In the genomic region with DNA sequence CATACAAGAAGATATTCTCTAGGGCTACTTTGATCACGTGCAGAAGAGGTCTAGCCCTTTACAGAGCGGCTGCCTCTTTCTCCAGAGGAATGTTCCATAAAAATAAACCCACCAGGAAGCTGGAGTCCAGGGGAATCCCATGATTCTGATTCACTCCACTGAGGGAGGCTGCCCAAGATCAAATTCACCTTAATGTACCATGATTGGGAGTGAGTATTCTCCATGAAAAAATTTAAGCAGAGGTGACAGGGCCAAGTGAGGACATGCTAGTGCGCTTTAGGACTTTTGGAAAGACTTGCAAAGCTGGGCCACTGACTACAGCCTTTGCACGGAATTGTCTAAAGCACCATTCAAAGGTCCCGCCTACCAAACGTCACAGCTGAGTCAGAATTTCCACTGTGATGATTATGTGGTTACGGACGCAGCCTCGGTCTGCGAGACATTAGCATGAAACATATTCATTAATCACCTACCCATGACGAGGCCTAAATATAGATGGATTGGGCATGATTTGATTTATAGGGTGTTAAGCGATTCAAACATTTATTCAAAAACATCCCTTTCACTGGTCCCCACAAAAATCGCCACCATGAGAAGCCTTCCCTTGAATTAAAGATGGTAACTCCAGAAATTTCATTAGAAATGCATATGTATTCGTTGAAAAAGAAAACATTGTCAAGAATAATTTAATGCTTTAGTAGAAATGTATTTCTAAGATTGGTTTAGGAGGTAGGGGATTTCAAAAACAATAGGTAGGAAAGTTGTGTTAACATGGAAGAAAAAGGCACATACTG, we compare ENCODE assay signal across 1 cellular context.
TF ChIP-seq lines count a peak whose summit lies in the region.

No MANE protein-coding gene starts in this region.

TF ChIP-seq in GM12878, 131 proteins besides CTCF, POLR2A, EP300 and RAD21 (continued from another document):
- TF ChIP-seq, protein P1, sequence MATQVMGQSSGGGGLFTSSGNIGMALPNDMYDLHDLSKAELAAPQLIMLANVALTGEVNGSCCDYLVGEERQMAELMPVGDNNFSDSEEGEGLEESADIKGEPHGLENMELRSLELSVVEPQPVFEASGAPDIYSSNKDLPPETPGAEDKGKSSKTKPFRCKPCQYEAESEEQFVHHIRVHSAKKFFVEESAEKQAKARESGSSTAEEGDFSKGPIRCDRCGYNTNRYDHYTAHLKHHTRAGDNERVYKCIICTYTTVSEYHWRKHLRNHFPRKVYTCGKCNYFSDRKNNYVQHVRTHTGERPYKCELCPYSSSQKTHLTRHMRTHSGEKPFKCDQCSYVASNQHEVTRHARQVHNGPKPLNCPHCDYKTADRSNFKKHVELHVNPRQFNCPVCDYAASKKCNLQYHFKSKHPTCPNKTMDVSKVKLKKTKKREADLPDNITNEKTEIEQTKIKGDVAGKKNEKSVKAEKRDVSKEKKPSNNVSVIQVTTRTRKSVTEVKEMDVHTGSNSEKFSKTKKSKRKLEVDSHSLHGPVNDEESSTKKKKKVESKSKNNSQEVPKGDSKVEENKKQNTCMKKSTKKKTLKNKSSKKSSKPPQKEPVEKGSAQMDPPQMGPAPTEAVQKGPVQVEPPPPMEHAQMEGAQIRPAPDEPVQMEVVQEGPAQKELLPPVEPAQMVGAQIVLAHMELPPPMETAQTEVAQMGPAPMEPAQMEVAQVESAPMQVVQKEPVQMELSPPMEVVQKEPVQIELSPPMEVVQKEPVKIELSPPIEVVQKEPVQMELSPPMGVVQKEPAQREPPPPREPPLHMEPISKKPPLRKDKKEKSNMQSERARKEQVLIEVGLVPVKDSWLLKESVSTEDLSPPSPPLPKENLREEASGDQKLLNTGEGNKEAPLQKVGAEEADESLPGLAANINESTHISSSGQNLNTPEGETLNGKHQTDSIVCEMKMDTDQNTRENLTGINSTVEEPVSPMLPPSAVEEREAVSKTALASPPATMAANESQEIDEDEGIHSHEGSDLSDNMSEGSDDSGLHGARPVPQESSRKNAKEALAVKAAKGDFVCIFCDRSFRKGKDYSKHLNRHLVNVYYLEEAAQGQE (IDR thresholded peaks at IDR 0.05; ENCODE audit: low read depth, low read length): no peak
- TF ChIP-seq, protein P2, sequence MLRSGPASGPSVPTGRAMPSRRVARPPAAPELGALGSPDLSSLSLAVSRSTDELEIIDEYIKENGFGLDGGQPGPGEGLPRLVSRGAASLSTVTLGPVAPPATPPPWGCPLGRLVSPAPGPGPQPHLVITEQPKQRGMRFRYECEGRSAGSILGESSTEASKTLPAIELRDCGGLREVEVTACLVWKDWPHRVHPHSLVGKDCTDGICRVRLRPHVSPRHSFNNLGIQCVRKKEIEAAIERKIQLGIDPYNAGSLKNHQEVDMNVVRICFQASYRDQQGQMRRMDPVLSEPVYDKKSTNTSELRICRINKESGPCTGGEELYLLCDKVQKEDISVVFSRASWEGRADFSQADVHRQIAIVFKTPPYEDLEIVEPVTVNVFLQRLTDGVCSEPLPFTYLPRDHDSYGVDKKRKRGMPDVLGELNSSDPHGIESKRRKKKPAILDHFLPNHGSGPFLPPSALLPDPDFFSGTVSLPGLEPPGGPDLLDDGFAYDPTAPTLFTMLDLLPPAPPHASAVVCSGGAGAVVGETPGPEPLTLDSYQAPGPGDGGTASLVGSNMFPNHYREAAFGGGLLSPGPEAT (IDR thresholded peaks at IDR 0.05; ENCODE audit: low read depth): peak; percentile 15; the same call in 1 of the 2 replicates
- TF ChIP-seq POU2F2 (IDR thresholded peaks at IDR 0.05; ENCODE audit: borderline replicate concordance, low read depth, low read length): peak; percentile 79; the same call in 2 of the 3 replicates
- peak; percentile 69; the same call in 1 of the 2 replicates for TF ChIP-seq JUND (IDR thresholded peaks at IDR 0.05; ENCODE audit: low read depth, low read length)
- TF ChIP-seq STAT1 (conservative IDR thresholded peaks at IDR 0.05): no peak
- no peak for TF ChIP-seq SMC3 (IDR thresholded peaks at IDR 0.05; ENCODE audit: borderline replicate concordance, low read length)
- TF ChIP-seq BCL11A (IDR thresholded peaks at IDR 0.05; ENCODE audit: low read depth, low read length): peak; percentile 92
- peak in 1 of 2 experiments; percentile 18; a peak in 1 of 4 replicates for TF ChIP-seq IKZF2 (IDR thresholded peaks at IDR 0.05)
- peak; percentile 51 for TF ChIP-seq MEF2B (IDR thresholded peaks at IDR 0.05; ENCODE audit: partially characterized antibody, poor library complexity, severe bottlenecking)
- TF ChIP-seq RUNX3 (IDR thresholded peaks at IDR 0.05; ENCODE audit: low read length): peak; percentile 80
- TF ChIP-seq SRF (IDR thresholded peaks at IDR 0.05; ENCODE audit: low read depth in 2 of 2, low read length in 2 of 2): no peak
- peak; percentile 73 for TF ChIP-seq MTA2 (IDR thresholded peaks at IDR 0.05; ENCODE audit: low read depth)
- TF ChIP-seq BHLHE40 (IDR thresholded peaks at IDR 0.05; ENCODE audit: borderline replicate concordance in 1 of 2, low read depth in 2 of 2, low read length in 1 of 2): peak in 1 of 2 experiments; percentile 15; a peak in 1 of 4 replicates
- TF ChIP-seq RCOR1 (conservative IDR thresholded peaks at IDR 0.05; ENCODE audit: low read depth, low read length): no peak
- peak; percentile 62 for TF ChIP-seq DPF2 (IDR thresholded peaks at IDR 0.05)
- TF ChIP-seq PKNOX1 (IDR thresholded peaks at IDR 0.05): peak; percentile 49; the same call in 1 of the 2 replicates
- no peak for TF ChIP-seq HCFC1 (IDR thresholded peaks at IDR 0.05; ENCODE audit: low read length)
- TF ChIP-seq PAX5 (IDR thresholded peaks at IDR 0.05; ENCODE audit: borderline replicate concordance, low read depth, low read length): peak; percentile 95
- peak; percentile 21 for TF ChIP-seq SKIL (IDR thresholded peaks at IDR 0.05; ENCODE audit: low read depth, poor library complexity, severe bottlenecking)
- TF ChIP-seq PBX3 (IDR thresholded peaks at IDR 0.05; ENCODE audit: insufficient replicate concordance, low read depth, low read length): peak; percentile 42
- TF ChIP-seq JUNB (IDR thresholded peaks at IDR 0.05): peak; percentile 49
- TF ChIP-seq ATF7 (IDR thresholded peaks at IDR 0.05; ENCODE audit: low read depth): peak; percentile 77
- peak; percentile 8; the same call in 1 of the 2 replicates for TF ChIP-seq IKZF1 (conservative IDR thresholded peaks at IDR 0.05)
- TF ChIP-seq ZSCAN29 (IDR thresholded peaks at IDR 0.05): no peak
- no peak for TF ChIP-seq NRF1 (conservative IDR thresholded peaks at IDR 0.05; ENCODE audit: low read depth, low read length)
- TF ChIP-seq E2F8 (IDR thresholded peaks at IDR 0.05; ENCODE audit: low read depth, partially characterized antibody): no peak
- TF ChIP-seq, protein P3, sequence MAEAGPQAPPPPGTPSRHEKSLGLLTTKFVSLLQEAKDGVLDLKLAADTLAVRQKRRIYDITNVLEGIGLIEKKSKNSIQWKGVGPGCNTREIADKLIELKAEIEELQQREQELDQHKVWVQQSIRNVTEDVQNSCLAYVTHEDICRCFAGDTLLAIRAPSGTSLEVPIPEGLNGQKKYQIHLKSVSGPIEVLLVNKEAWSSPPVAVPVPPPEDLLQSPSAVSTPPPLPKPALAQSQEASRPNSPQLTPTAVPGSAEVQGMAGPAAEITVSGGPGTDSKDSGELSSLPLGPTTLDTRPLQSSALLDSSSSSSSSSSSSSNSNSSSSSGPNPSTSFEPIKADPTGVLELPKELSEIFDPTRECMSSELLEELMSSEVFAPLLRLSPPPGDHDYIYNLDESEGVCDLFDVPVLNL (IDR thresholded peaks at IDR 0.05; ENCODE audit: low read depth, low read length): peak; percentile 81
- TF ChIP-seq CHD2 (IDR thresholded peaks at IDR 0.05; ENCODE audit: borderline replicate concordance, low read depth, low read length): peak; percentile 58; the same call in 1 of the 2 replicates
- peak; percentile 42 for TF ChIP-seq KLF5 (IDR thresholded peaks at IDR 0.05; ENCODE audit: partially characterized antibody)
- peak; percentile 90 for TF ChIP-seq CREM (IDR thresholded peaks at IDR 0.05; ENCODE audit: low read depth)
- TF ChIP-seq NKRF (conservative IDR thresholded peaks at IDR 0.05): no peak
- TF ChIP-seq CBX5 (IDR thresholded peaks at IDR 0.05; ENCODE audit: low read depth): no peak
